In genomic region chr16:66572356-66572755, GRCh38 we compare ENCODE assay signal across 30 cellular contexts. TPM values are rescaled to one million over a fixed set of nuclear protein-coding genes. Genes with fewer than 3 reads are reported as not detected.
DNase-seq lines count a peak whose midpoint lies in the region; ATAC-seq, FAIRE-seq and TF ChIP-seq lines count a peak whose summit lies in the region.
"Had no signal": no experiment of that assay in that cellular context is flagged by ENCODE, and none has a peak within 500 bp of the region (broad histone marks: within the 10 kb centered on the region; RNA-seq: fewer than 3 reads in every experiment).

No MANE protein-coding gene starts in this region.

- no peaks in the 10 kb centered on the region for H4K20me1 ChIP-seq in HepG2 (ENCODE audit: insufficient read depth, low read length)

- no peaks in the 10 kb centered on the region for H3K9me3 ChIP-seq in HepG2 (ENCODE audit: low read length)
- H3K9me3 ChIP-seq in right lobe of liver = no peaks in the 10 kb centered on the region
- H3K9me3 ChIP-seq in Panc1 (ENCODE audit: control insufficient read depth, insufficient read depth, low read depth, low read length) = no peaks in the 10 kb centered on the region
- H3K9me3 ChIP-seq: upper lobe of left lung had no signal

- 52% methylated on average over 2 of the region's 2 CpGs for WGBS in HepG2 (ENCODE audit: low lambda C conversion rate)
- 80% methylated on average over 1 of the region's 2 CpGs for WGBS in right lobe of liver (ENCODE audit: insufficient coverage, low coverage, low lambda C conversion rate, missing lambda C conversion rate)

- DNase-seq in HepG2 (ENCODE audit: low spot score) (no peak), right lobe of liver (no peak), Panc1 (ENCODE audit: low read depth, low spot score) (no peak), H54 (ENCODE audit: insufficient read length, low spot score) (no peak), NCI-H446 (lab: John Stamatoyannopoulos, UW) (no peak), NCI-H526 treated with DMSO at 0.1 percent for 48 hours (lab: John Stamatoyannopoulos, UW) (no peak)
- DNase-seq in central memory CD8-positive, alpha-beta T cell (ENCODE audit: low spot score in 2 of 2) = no peak
- DNase-seq: ACHN; activated T-cell treated with anti-CD3 and anti-CD28 coated beads, Interleukin-2, amount 50 U/mL, for 48 hours; dorsolateral prefrontal cortex; GDM1; heart right ventricle; NCI-H187; NCI-H2227 treated with DMSO at 0.1 percent for 48 hours; PC-9; right cardiac atrium; SIG-M5; stimulated activated naive CD8-positive, alpha-beta T cell treated with anti-CD3 and anti-CD28 coated beads, Interleukin-15, amount 100 ng/mL, for 72 hours; T-helper 1 cell; upper lobe of left lung; WERI-Rb-1 had no signal

- in situ Hi-C loops in HepG2 (cut with HindIII; ENCODE audit: extremely low pct_ligation_motif_present, low pct_unique_long_range_greater_than_20kb) (no loop called here), Panc1 (cut with HindIII; ENCODE audit: low pct_unique_long_range_greater_than_20kb, low sequenced_read_pairs) (no loop called here)

- POLR2A ChIA-PET in HepG2 (lab: Yijun Ruan, JAX) (no interaction called here), Panc1 (lab: Charles Lee) (no interaction called here)

- peaks cover 4% of the 10 kb centered on the region for H3K36me3 Mint-ChIP-seq in central memory CD8-positive, alpha-beta T cell (ENCODE audit: insufficient read depth)

- TF ChIP-seq POLR2A in HepG2 (IDR thresholded peaks at IDR 0.05; ENCODE audit: insufficient read depth in 1 of 2, low read depth in 2 of 2, low read length in 2 of 2) (no peak), right lobe of liver (IDR thresholded peaks at IDR 0.05) (no peak), H54 (IDR thresholded peaks at IDR 0.05; ENCODE audit: low read depth, low read length) (no peak)

- no peak overlapping the region for H2AFZ ChIP-seq in HepG2 (ENCODE audit: low read length)
- H2AFZ ChIP-seq: parathyroid adenoma, PC-9 had no signal

- no peak for FAIRE-seq in HepG2 (lab: Jason Lieb, UNC)
- FAIRE-seq in H54 (lab: Jason Lieb, UNC) = no peak

- peaks cover 0 to 5% of the 10 kb centered on the region in 2 experiments; a peak in 1 of 5 replicates for H3K27me3 ChIP-seq in HepG2 (ENCODE audit: control insufficient read depth in 1 of 2, insufficient read depth in 2 of 2, low read length in 2 of 2)
- no peaks in the 10 kb centered on the region for H3K27me3 ChIP-seq in right lobe of liver
- H3K27me3 ChIP-seq in Panc1 (ENCODE audit: control insufficient read depth, insufficient read depth, low read length) = no peaks in the 10 kb centered on the region
- H3K27me3 ChIP-seq: upper lobe of left lung had no signal

- TF ChIP-seq CTCF in HepG2 (CRISPR knock-in tag; IDR thresholded peaks at IDR 0.05) (no peak), right lobe of liver (IDR thresholded peaks at IDR 0.05) (no peak), Panc1 (IDR thresholded peaks at IDR 0.05) (no peak)

- no peaks in the 10 kb centered on the region for H3K27me3 Mint-ChIP-seq in central memory CD8-positive, alpha-beta T cell

- no peak overlapping the region for H3K4me3 Mint-ChIP-seq in central memory CD8-positive, alpha-beta T cell
- H3K4me3 Mint-ChIP-seq: nephron; stimulated activated naive CD8-positive, alpha-beta T cell treated with anti-CD3 and anti-CD28 coated beads, Interleukin-15, amount 100 ng/mL, for 72 hours had no signal

- CTCF ChIA-PET in HepG2 (lab: Yijun Ruan, JAX; ENCODE audit: low intra/inter-chr PET ratio, low total read pairs) (no interaction called here), Panc1 (lab: Charles Lee) (interaction anchor here (0.6 kb wide), 1 partner anchor 36 kb away, joined by 3 read pairs; no protein-coding TSS in a partner anchor)

- intact Hi-C loops in HepG2 (cut with micrococcal nuclease; ENCODE audit: unreplicated experiment) (no loop called here), right lobe of liver (cut with DNase I) (no loop called here), Panc1 (cut with micrococcal nuclease; ENCODE audit: unreplicated experiment) (no loop called here)

- peaks cover 13% of the 10 kb centered on the region for H3K4me1 Mint-ChIP-seq in central memory CD8-positive, alpha-beta T cell

- peak; percentile 29; the same call in 2 of the 3 replicates for ATAC-seq in HepG2
- ATAC-seq in right lobe of liver = no peak
- ATAC-seq in Panc1 = 0 out of 2 replicates have a peak, but pooled peaks have one; percentile 19
- no peak for ATAC-seq in central memory CD8-positive, alpha-beta T cell (replicated peaks; ENCODE audit: extremely low read depth, poor library complexity, severe bottlenecking)
- ATAC-seq in HG02763 (IDR thresholded peaks at IDR 0.05; ENCODE audit: unreplicated experiment) = no peak
- ATAC-seq: heart right ventricle; left lobe of liver; right cardiac atrium; stimulated activated naive CD8-positive, alpha-beta T cell treated with anti-CD3 and anti-CD28 coated beads, Interleukin-15, amount 100 ng/mL, for 72 hours had no signal

- H3K9me3 Mint-ChIP-seq in central memory CD8-positive, alpha-beta T cell = no peaks in the 10 kb centered on the region
- H3K9me3 Mint-ChIP-seq: activated naive CD4-positive, alpha-beta T cell treated with anti-CD3 and anti-CD28 coated beads, Interleukin-2, amount 50 U/mL, for 72 hours; nephron; stimulated activated naive CD8-positive, alpha-beta T cell treated with anti-CD3 and anti-CD28 coated beads, Interleukin-15, amount 100 ng/mL, for 72 hours had no signal

- no peaks in the 10 kb centered on the region for H3K79me2 ChIP-seq in HepG2 (ENCODE audit: insufficient read depth, low read length)
- H3K79me2 ChIP-seq: parathyroid adenoma had no signal

- no peak overlapping the region for H3K4me2 ChIP-seq in HepG2 (ENCODE audit: low read depth, low read length)
- H3K4me2 ChIP-seq: KMS-11, PC-9 had no signal

- H3K9ac ChIP-seq in HepG2 (ENCODE audit: insufficient read depth, low read depth, low read length) = no peak overlapping the region
- H3K9ac ChIP-seq: KMS-11, parathyroid adenoma had no signal

- no peaks in the 10 kb centered on the region for H3K4me1 ChIP-seq in HepG2 (ENCODE audit: insufficient read depth, low read length)
- H3K4me1 ChIP-seq in right lobe of liver = no peaks in the 10 kb centered on the region
- H3K4me1 ChIP-seq in Panc1 (ENCODE audit: control insufficient read depth, insufficient read depth, low read length) = no peaks in the 10 kb centered on the region; the same call in 1 of the 2 replicates
- H3K4me1 ChIP-seq: parathyroid adenoma had no signal

- no peak overlapping the region for H3K4me3 ChIP-seq in HepG2 (replicated peaks in 1 of 3; ENCODE audit: insufficient read depth in 1 of 3, low read depth in 2 of 3, low read length in 3 of 3)
- H3K4me3 ChIP-seq in right lobe of liver = no peak overlapping the region
- H3K4me3 ChIP-seq in Panc1 (ENCODE audit: low read depth in 2 of 2, low read length in 2 of 2) = no peak overlapping the region
- H3K4me3 ChIP-seq: dorsolateral prefrontal cortex, heart right ventricle, PC-9, upper lobe of left lung had no signal

- peak overlapping the region; percentile 13 for H3K27ac Mint-ChIP-seq in central memory CD8-positive, alpha-beta T cell (ENCODE audit: low read depth)
- H3K27ac Mint-ChIP-seq: activated naive CD4-positive, alpha-beta T cell treated with anti-CD3 and anti-CD28 coated beads, Interleukin-2, amount 50 U/mL, for 72 hours; stimulated activated naive CD8-positive, alpha-beta T cell treated with anti-CD3 and anti-CD28 coated beads, Interleukin-15, amount 100 ng/mL, for 72 hours had no signal

- BruUV-seq in HepG2 (replicated peaks; lab: Mats Ljungman, UMichigan) (no TSS peak), Panc1 (replicated peaks; lab: Mats Ljungman, UMichigan) (no TSS peak)

- TF ChIP-seq RAD21 in HepG2 (CRISPR knock-in tag; IDR thresholded peaks at IDR 0.05) = no peak

- TF ChIP-seq EP300 in HepG2 (IDR thresholded peaks at IDR 0.05; ENCODE audit: low read depth in 2 of 2, low read length in 2 of 2) (no peak), HepG2 (CRISPR knock-in tag; IDR thresholded peaks at IDR 0.05; ENCODE audit: borderline replicate concordance) (no peak)

- H3K27ac ChIP-seq in HepG2 (ENCODE audit: extremely low read length, insufficient read depth, low read length) (no peak overlapping the region), right lobe of liver (no peak overlapping the region), Panc1 (ENCODE audit: low read length) (no peak overlapping the region)
- H3K27ac ChIP-seq: C4-2B, dorsolateral prefrontal cortex, epithelial cell of prostate, heart right ventricle, KMS-11, parathyroid adenoma, PC-9, upper lobe of left lung, WERI-Rb-1 had no signal

- no peaks in the 10 kb centered on the region for H3K36me3 ChIP-seq in HepG2 (replicated peaks in 1 of 2; ENCODE audit: control insufficient read depth in 1 of 2, insufficient read depth in 2 of 2, low read length in 2 of 2)
- no peaks in the 10 kb centered on the region for H3K36me3 ChIP-seq in right lobe of liver
- no peaks in the 10 kb centered on the region for H3K36me3 ChIP-seq in Panc1 (ENCODE audit: control insufficient read depth, insufficient read depth, low read length)

RNA-seq across cellular contexts. Expression of gene CMTM1, which starts 6.1 kb away (rescaled TPM):
- total RNA-seq in HepG2 (2016; rRNA removed; fragmentation: Illumina TruSeq; extraction: Trizol) = 1.7 and 1.9 TPM in 2 replicates
- total RNA-seq in HepG2 (2016; cell fraction: cytosol; rRNA removed; fragmentation: Illumina TruSeq; extraction: Trizol; ENCODE audit: low read depth) = 0.30 TPM in 1 of 2 replicates, not detected in the other
- total RNA-seq in HepG2 (2016; cell fraction: insoluble cytoplasmic fraction; rRNA removed; fragmentation: Illumina TruSeq; extraction: Trizol) = 2.0 TPM in 2 replicates
- 0.77 and 0.93 TPM in 2 replicates for total RNA-seq in HepG2 (2016; cell fraction: membrane; rRNA removed; fragmentation: Illumina TruSeq; extraction: Trizol)
- 1.3 and 1.6 TPM in 2 replicates for total RNA-seq in HepG2 (2016; cell fraction: nucleus; rRNA removed; fragmentation: Illumina TruSeq; extraction: Trizol)
- polyA plus RNA-seq in HepG2 (2011; rRNA removed) = 2.9 and 3.0 TPM in 2 replicates
- polyA plus RNA-seq in HepG2 (2011; cell fraction: cytosol; rRNA removed) = 2.0 and 3.6 TPM in 2 replicates
- 3.5 and 4.0 TPM in 2 replicates for polyA plus RNA-seq in HepG2 (2011; cell fraction: nucleus; rRNA removed)
- polyA plus RNA-seq in HepG2 (2012) = 2.3 and 2.4 TPM in 2 replicates
- 0.19 TPM in 1 of 2 replicates, not detected in the other for polyA plus RNA-seq in HepG2 (2016; cell fraction: cytosol; fragmentation: Illumina TruSeq; extraction: Trizol; ENCODE audit: low read depth)
- 1.5 and 2.0 TPM in 2 replicates for polyA plus RNA-seq in HepG2 (2016; cell fraction: insoluble cytoplasmic fraction; fragmentation: Illumina TruSeq; extraction: Trizol; ENCODE audit: low read depth)
- 0.64 and 0.72 TPM in 2 replicates for polyA plus RNA-seq in HepG2 (2016; cell fraction: membrane; fragmentation: Illumina TruSeq; extraction: Trizol; ENCODE audit: low read depth)
- 2.1 TPM in 2 replicates for polyA plus RNA-seq in HepG2 (2016; cell fraction: nucleus; fragmentation: Illumina TruSeq; extraction: Trizol; ENCODE audit: insufficient read depth, low read depth)
- polyA minus RNA-seq in HepG2 (2011; rRNA and poly(A)+ RNA removed; ENCODE audit: low replicate concordance) = 2.2 and 5.1 TPM in 2 replicates
- polyA minus RNA-seq in HepG2 (2011; cell fraction: cytosol; rRNA and poly(A)+ RNA removed) = 2.7 and 3.4 TPM in 2 replicates
- polyA minus RNA-seq in HepG2 (2011; cell fraction: nucleus; rRNA and poly(A)+ RNA removed) = 3.2 and 6.3 TPM in 2 replicates
- 1 to 10 TPM in 2 of 6 experiments, under 1 TPM in 3, not detected in 1; 0.69 to 1.6 (median 0.90) TPM for total RNA-seq in right lobe of liver
- 7.1 TPM for total RNA-seq in Panc1 (2021; ENCODE audit: unreplicated experiment)
- polyA plus RNA-seq in Panc1 (2012; ENCODE audit: insufficient read length) = 5.9 TPM

RNA-seq across cellular contexts. Expression of gene CMTM2, which starts 6.9 kb away (rescaled TPM):
- not detected in 2 replicates for total RNA-seq in HepG2 (2016; rRNA removed; fragmentation: Illumina TruSeq; extraction: Trizol)
- not detected in 2 replicates for total RNA-seq in HepG2 (2016; cell fraction: cytosol; rRNA removed; fragmentation: Illumina TruSeq; extraction: Trizol; ENCODE audit: low read depth)
- total RNA-seq in HepG2 (2016; cell fraction: insoluble cytoplasmic fraction; rRNA removed; fragmentation: Illumina TruSeq; extraction: Trizol) = not detected in 2 replicates
- total RNA-seq in HepG2 (2016; cell fraction: membrane; rRNA removed; fragmentation: Illumina TruSeq; extraction: Trizol) = not detected in 2 replicates
- not detected in 2 replicates for total RNA-seq in HepG2 (2016; cell fraction: nucleus; rRNA removed; fragmentation: Illumina TruSeq; extraction: Trizol)
- polyA plus RNA-seq in HepG2 (2011; rRNA removed) = not detected in 2 replicates
- not detected in 2 replicates for polyA plus RNA-seq in HepG2 (2011; cell fraction: cytosol; rRNA removed)
- not detected in 2 replicates for polyA plus RNA-seq in HepG2 (2011; cell fraction: nucleus; rRNA removed)
- not detected in 2 replicates for polyA plus RNA-seq in HepG2 (2012)
- polyA plus RNA-seq in HepG2 (2016; cell fraction: cytosol; fragmentation: Illumina TruSeq; extraction: Trizol; ENCODE audit: low read depth) = not detected in 2 replicates
- polyA plus RNA-seq in HepG2 (2016; cell fraction: insoluble cytoplasmic fraction; fragmentation: Illumina TruSeq; extraction: Trizol; ENCODE audit: low read depth) = not detected in 2 replicates
- not detected in 2 replicates for polyA plus RNA-seq in HepG2 (2016; cell fraction: membrane; fragmentation: Illumina TruSeq; extraction: Trizol; ENCODE audit: low read depth)
- polyA plus RNA-seq in HepG2 (2016; cell fraction: nucleus; fragmentation: Illumina TruSeq; extraction: Trizol; ENCODE audit: insufficient read depth, low read depth) = not detected in 2 replicates
- not detected in 2 replicates for polyA minus RNA-seq in HepG2 (2011; rRNA and poly(A)+ RNA removed; ENCODE audit: low replicate concordance)
- not detected in 2 replicates for polyA minus RNA-seq in HepG2 (2011; cell fraction: cytosol; rRNA and poly(A)+ RNA removed)
- polyA minus RNA-seq in HepG2 (2011; cell fraction: nucleus; rRNA and poly(A)+ RNA removed) = not detected in 2 replicates
- total RNA-seq in right lobe of liver = under 1 TPM in 3 of 6 experiments, not detected in 3; 0.44 to 0.83 (median 0.55) TPM
- not detected for total RNA-seq in Panc1 (2021; ENCODE audit: unreplicated experiment)
- not detected for polyA plus RNA-seq in Panc1 (2012; ENCODE audit: insufficient read length)
- total RNA-seq: fibroblast of villous mesenchyme, left lobe of liver, PC-9 had no signal
- polyA plus RNA-seq: heart right ventricle, right cardiac atrium had no signal

RNA-seq across cellular contexts. Expression of gene CKLF, which starts 20.0 kb away (rescaled TPM):
- total RNA-seq in HepG2 (2016; rRNA removed; fragmentation: Illumina TruSeq; extraction: Trizol) = 83.0 and 120 TPM in 2 replicates
- total RNA-seq in HepG2 (2016; cell fraction: cytosol; rRNA removed; fragmentation: Illumina TruSeq; extraction: Trizol; ENCODE audit: low read depth) = 262 and 384 TPM in 2 replicates
- 80.2 and 129 TPM in 2 replicates for total RNA-seq in HepG2 (2016; cell fraction: insoluble cytoplasmic fraction; rRNA removed; fragmentation: Illumina TruSeq; extraction: Trizol)
- total RNA-seq in HepG2 (2016; cell fraction: membrane; rRNA removed; fragmentation: Illumina TruSeq; extraction: Trizol) = 165 and 224 TPM in 2 replicates
- total RNA-seq in HepG2 (2016; cell fraction: nucleus; rRNA removed; fragmentation: Illumina TruSeq; extraction: Trizol) = 56.6 and 61.7 TPM in 2 replicates
- 152 and 167 TPM in 2 replicates for polyA plus RNA-seq in HepG2 (2011; rRNA removed)
- 201 and 220 TPM in 2 replicates for polyA plus RNA-seq in HepG2 (2011; cell fraction: cytosol; rRNA removed)
- 45.6 and 74.1 TPM in 2 replicates for polyA plus RNA-seq in HepG2 (2011; cell fraction: nucleus; rRNA removed)
- 78.5 and 108 TPM in 2 replicates for polyA plus RNA-seq in HepG2 (2012)
- 345 and 456 TPM in 2 replicates for polyA plus RNA-seq in HepG2 (2016; cell fraction: cytosol; fragmentation: Illumina TruSeq; extraction: Trizol; ENCODE audit: low read depth)
- 86.2 and 89.6 TPM in 2 replicates for polyA plus RNA-seq in HepG2 (2016; cell fraction: insoluble cytoplasmic fraction; fragmentation: Illumina TruSeq; extraction: Trizol; ENCODE audit: low read depth)
- polyA plus RNA-seq in HepG2 (2016; cell fraction: membrane; fragmentation: Illumina TruSeq; extraction: Trizol; ENCODE audit: low read depth) = 169 and 229 TPM in 2 replicates
- 90.2 and 116 TPM in 2 replicates for polyA plus RNA-seq in HepG2 (2016; cell fraction: nucleus; fragmentation: Illumina TruSeq; extraction: Trizol; ENCODE audit: insufficient read depth, low read depth)
- 41.9 and 49.9 TPM in 2 replicates for polyA minus RNA-seq in HepG2 (2011; rRNA and poly(A)+ RNA removed; ENCODE audit: low replicate concordance)
- polyA minus RNA-seq in HepG2 (2011; cell fraction: cytosol; rRNA and poly(A)+ RNA removed) = 32.4 and 34.8 TPM in 2 replicates
- polyA minus RNA-seq in HepG2 (2011; cell fraction: nucleus; rRNA and poly(A)+ RNA removed) = 23.4 and 35.9 TPM in 2 replicates
- 10 to 100 TPM in 4 of 6 experiments, 1 to 10 TPM in 2; 8.4 to 30.5 (median 14.0) TPM for total RNA-seq in right lobe of liver
- total RNA-seq in Panc1 (2021; ENCODE audit: unreplicated experiment) = 88.1 TPM
- polyA plus RNA-seq in Panc1 (2012; ENCODE audit: insufficient read length) = 64.7 TPM

RNA-seq across cellular contexts. Expression of gene TK2, which starts 22.4 kb away (rescaled TPM):
- total RNA-seq in HepG2 (2016; rRNA removed; fragmentation: Illumina TruSeq; extraction: Trizol) (18.7 and 19.0 TPM in 2 replicates), right lobe of liver (10 to 100 TPM; 25.8 to 41.7 (median 33.6) TPM), Panc1 (2021; ENCODE audit: unreplicated experiment) (17.1 TPM)
- total RNA-seq in HepG2 (2016; cell fraction: cytosol; rRNA removed; fragmentation: Illumina TruSeq; extraction: Trizol; ENCODE audit: low read depth) = 6.7 and 7.1 TPM in 2 replicates
- total RNA-seq in HepG2 (2016; cell fraction: insoluble cytoplasmic fraction; rRNA removed; fragmentation: Illumina TruSeq; extraction: Trizol) = 18.5 and 19.5 TPM in 2 replicates
- total RNA-seq in HepG2 (2016; cell fraction: membrane; rRNA removed; fragmentation: Illumina TruSeq; extraction: Trizol) = 12.7 and 13.2 TPM in 2 replicates
- total RNA-seq in HepG2 (2016; cell fraction: nucleus; rRNA removed; fragmentation: Illumina TruSeq; extraction: Trizol) = 24.4 and 27.5 TPM in 2 replicates
- 21.0 and 30.8 TPM in 2 replicates for polyA plus RNA-seq in HepG2 (2011; rRNA removed)
- polyA plus RNA-seq in HepG2 (2011; cell fraction: cytosol; rRNA removed) = 10.3 and 11.7 TPM in 2 replicates
- 74.0 and 103 TPM in 2 replicates for polyA plus RNA-seq in HepG2 (2011; cell fraction: nucleus; rRNA removed)
- polyA plus RNA-seq in HepG2 (2012) = 12.9 and 15.4 TPM in 2 replicates
- polyA plus RNA-seq in HepG2 (2016; cell fraction: cytosol; fragmentation: Illumina TruSeq; extraction: Trizol; ENCODE audit: low read depth) = 3.7 and 4.7 TPM in 2 replicates
- 15.5 and 18.0 TPM in 2 replicates for polyA plus RNA-seq in HepG2 (2016; cell fraction: insoluble cytoplasmic fraction; fragmentation: Illumina TruSeq; extraction: Trizol; ENCODE audit: low read depth)
- polyA plus RNA-seq in HepG2 (2016; cell fraction: membrane; fragmentation: Illumina TruSeq; extraction: Trizol; ENCODE audit: low read depth) = 7.7 and 9.3 TPM in 2 replicates
- 34.2 and 36.3 TPM in 2 replicates for polyA plus RNA-seq in HepG2 (2016; cell fraction: nucleus; fragmentation: Illumina TruSeq; extraction: Trizol; ENCODE audit: insufficient read depth, low read depth)
- 27.6 and 35.2 TPM in 2 replicates for polyA minus RNA-seq in HepG2 (2011; rRNA and poly(A)+ RNA removed; ENCODE audit: low replicate concordance)
- polyA minus RNA-seq in HepG2 (2011; cell fraction: cytosol; rRNA and poly(A)+ RNA removed) = 6.0 and 6.2 TPM in 2 replicates
- polyA minus RNA-seq in HepG2 (2011; cell fraction: nucleus; rRNA and poly(A)+ RNA removed) = 23.8 and 26.7 TPM in 2 replicates
- 13.5 TPM for polyA plus RNA-seq in Panc1 (2012; ENCODE audit: insufficient read length)

RNA-seq across cellular contexts. Expression of gene CMTM3, which starts 32.1 kb away (rescaled TPM):
- 20.6 and 29.2 TPM in 2 replicates for total RNA-seq in HepG2 (2016; rRNA removed; fragmentation: Illumina TruSeq; extraction: Trizol)
- total RNA-seq in HepG2 (2016; cell fraction: cytosol; rRNA removed; fragmentation: Illumina TruSeq; extraction: Trizol; ENCODE audit: low read depth) = 14.7 and 15.6 TPM in 2 replicates
- 18.9 and 30.0 TPM in 2 replicates for total RNA-seq in HepG2 (2016; cell fraction: insoluble cytoplasmic fraction; rRNA removed; fragmentation: Illumina TruSeq; extraction: Trizol)
- total RNA-seq in HepG2 (2016; cell fraction: membrane; rRNA removed; fragmentation: Illumina TruSeq; extraction: Trizol) = 39.9 and 42.8 TPM in 2 replicates
- 19.8 and 22.0 TPM in 2 replicates for total RNA-seq in HepG2 (2016; cell fraction: nucleus; rRNA removed; fragmentation: Illumina TruSeq; extraction: Trizol)
- 48.7 and 62.0 TPM in 2 replicates for polyA plus RNA-seq in HepG2 (2011; rRNA removed)
- 53.5 and 62.3 TPM in 2 replicates for polyA plus RNA-seq in HepG2 (2011; cell fraction: cytosol; rRNA removed)
- 50.7 and 56.5 TPM in 2 replicates for polyA plus RNA-seq in HepG2 (2011; cell fraction: nucleus; rRNA removed)
- 36.1 and 48.8 TPM in 2 replicates for polyA plus RNA-seq in HepG2 (2012)
- 21.8 and 24.0 TPM in 2 replicates for polyA plus RNA-seq in HepG2 (2016; cell fraction: cytosol; fragmentation: Illumina TruSeq; extraction: Trizol; ENCODE audit: low read depth)
- 31.5 and 37.2 TPM in 2 replicates for polyA plus RNA-seq in HepG2 (2016; cell fraction: insoluble cytoplasmic fraction; fragmentation: Illumina TruSeq; extraction: Trizol; ENCODE audit: low read depth)
- polyA plus RNA-seq in HepG2 (2016; cell fraction: membrane; fragmentation: Illumina TruSeq; extraction: Trizol; ENCODE audit: low read depth) = 48.5 and 52.0 TPM in 2 replicates
- 51.6 and 59.3 TPM in 2 replicates for polyA plus RNA-seq in HepG2 (2016; cell fraction: nucleus; fragmentation: Illumina TruSeq; extraction: Trizol; ENCODE audit: insufficient read depth, low read depth)
- polyA minus RNA-seq in HepG2 (2011; rRNA and poly(A)+ RNA removed; ENCODE audit: low replicate concordance) = 1.7 and 102 TPM in 2 replicates
- polyA minus RNA-seq in HepG2 (2011; cell fraction: cytosol; rRNA and poly(A)+ RNA removed) = 14.7 and 19.2 TPM in 2 replicates
- 16.0 and 25.4 TPM in 2 replicates for polyA minus RNA-seq in HepG2 (2011; cell fraction: nucleus; rRNA and poly(A)+ RNA removed)
- 1 to 10 TPM; 1.6 to 9.6 (median 5.4) TPM for total RNA-seq in right lobe of liver
- total RNA-seq in Panc1 (2021; ENCODE audit: unreplicated experiment) = 45.8 TPM
- polyA plus RNA-seq in Panc1 (2012; ENCODE audit: insufficient read length) = 58.3 TPM

Comparison
In these comparisons a context has a peak if more than half of its experiments do, and no peak if none do; other contexts are left out.
1. ATAC-seq: peak in HepG2 (single experiment) and Panc1 (single experiment); none in right lobe of liver (0 of 4), central memory CD8-positive, alpha-beta T cell (single experiment) and HG02763 (single experiment).